ENCODE assay signal across 20 cellular contexts in genomic region chr1:198151688-198152087, GRCh38. TPM values are rescaled to one million over a fixed set of nuclear protein-coding genes. Genes with fewer than 3 reads are reported as not detected.
DNase-seq lines count a peak whose midpoint lies in the region; ATAC-seq and TF ChIP-seq lines count a peak whose summit lies in the region.
"Had no signal": no experiment of that assay in that cellular context is flagged by ENCODE, and none has a peak within 500 bp of the region (broad histone marks: within the 10 kb centered on the region; RNA-seq: fewer than 3 reads in every experiment).

No MANE protein-coding gene starts in this region.

- H3K27me3 ChIP-seq in esophagus muscularis mucosa: no peaks in the 10 kb centered on the region
- H3K27me3 ChIP-seq: ascending aorta, esophagus squamous epithelium, testis, uterus had no signal

- peaks cover 0 to 23% (median 11%) of the 10 kb centered on the region in 4 donors for H3K4me1 ChIP-seq in esophagus muscularis mucosa
- H3K4me1 ChIP-seq: testis, uterus had no signal

- intact Hi-C loops in esophagus muscularis mucosa (cut with DNase I): loop anchor here (10.0 kb wide), 1 partner anchor 247 kb away; the partner anchor contains the start of gene C1orf53

- H3K4me3 ChIP-seq in astrocyte of the cerebellum (ENCODE audit: low read depth, low read length) (no peak overlapping the region), esophagus muscularis mucosa (no peak overlapping the region)
- H3K4me3 ChIP-seq: ascending aorta, esophagus squamous epithelium, skin epidermis, testis, uterus had no signal

- H3K9me3 ChIP-seq in esophagus muscularis mucosa: no peaks in the 10 kb centered on the region
- H3K9me3 ChIP-seq: ascending aorta, esophagus squamous epithelium, testis, uterus had no signal

- 38% methylated on average over 2 of the region's 2 CpGs for WGBS in esophagus muscularis mucosa

- no peak for TF ChIP-seq POLR2A in esophagus muscularis mucosa (IDR thresholded peaks at IDR 0.05; ENCODE audit: low read depth)

- peak; percentile 13 for DNase-seq in COR-L47 (lab: John Stamatoyannopoulos, UW)
- DNase-seq in HCEC 1CT: peak; percentile 39
- peak; percentile 53 for DNase-seq in astrocyte of the cerebellum (ENCODE audit: low read depth)
- peak; percentile 39 for DNase-seq in kidney tubule cell (ENCODE audit: low spot score)
- DNase-seq in NOMO-1 treated with DMSO at 0.1 percent for 48 hours (lab: John Stamatoyannopoulos, UW; ENCODE audit: unreplicated experiment): no peak
- DNase-seq in esophagus muscularis mucosa (ENCODE audit: extremely low spot score): no peak
- DNase-seq: activated CD4-positive, alpha-beta T cell treated with anti-CD3 and anti-CD28 coated beads for 4 hours; activated CD8-positive, alpha-beta memory T cell treated with anti-CD3 and anti-CD28 coated beads, Interleukin-2, amount 10 ng/mL, durations not matched to agents 7 days and 5 days; cerebellar nuclear complex; effector memory CD4-positive, alpha-beta T cell; esophagus squamous epithelium; glutamatergic neuron; PC-3; stimulated activated CD4-positive, alpha-beta T cell treated with anti-CD3 and anti-CD28 coated beads, Interleukin-2, amount 100 ng/mL, for 24 hours; testis; uterus had no signal

- no peak overlapping the region for H3K27ac ChIP-seq in esophagus muscularis mucosa (replicated peaks in 1 of 4)
- H3K27ac ChIP-seq: ascending aorta, esophagus squamous epithelium, skin epidermis, testis, uterus had no signal

- in situ Hi-C loops in astrocyte of the cerebellum (cut with HindIII; ENCODE audit: low sequenced_read_pairs): no loop called here

- no peak for TF ChIP-seq EP300 in esophagus muscularis mucosa (IDR thresholded peaks at IDR 0.05)

- H3K36me3 ChIP-seq in esophagus muscularis mucosa: no peaks in the 10 kb centered on the region
- H3K36me3 ChIP-seq: ascending aorta, esophagus squamous epithelium had no signal

- ATAC-seq in GM21447 (IDR thresholded peaks at IDR 0.05; ENCODE audit: unreplicated experiment): no peak
- ATAC-seq: activated CD8-positive, alpha-beta memory T cell treated with anti-CD3 and anti-CD28 coated beads, Interleukin-2, amount 10 ng/mL, durations not matched to agents 7 days and 5 days; PC-3; stimulated activated memory B cell treated with anti-CD40 and anti-IgM and Interleukin-4, amounts not matched to agents 10 μg/mL and 1 μg/mL and 100 μg/mL, for 72 hours had no signal

- TF ChIP-seq CTCF in astrocyte of the cerebellum (IDR thresholded peaks at IDR 0.05; ENCODE audit: low read depth, low read length, missing control alignments): no peak
- TF ChIP-seq CTCF in esophagus muscularis mucosa (IDR thresholded peaks at IDR 0.05): no peak

RNA-seq across cellular contexts. Expression of gene NEK7, which starts 5.1 kb away (rescaled TPM):
- 100 to 1,000 TPM; 110 to 196 (median 158) TPM for total RNA-seq in esophagus muscularis mucosa

Comparison
In these comparisons a context has a peak if more than half of its experiments do, and no peak if none do; other contexts are left out.
1. DNase-seq: peak in COR-L47 (single experiment), HCEC 1CT (single experiment), astrocyte of the cerebellum (single experiment) and kidney tubule cell (single experiment); none in NOMO-1 treated with DMSO at 0.1 percent for 48 hours (single experiment) and esophagus muscularis mucosa (single experiment).